ENCODE assay signal across 11 cellular contexts in the genomic region with DNA sequence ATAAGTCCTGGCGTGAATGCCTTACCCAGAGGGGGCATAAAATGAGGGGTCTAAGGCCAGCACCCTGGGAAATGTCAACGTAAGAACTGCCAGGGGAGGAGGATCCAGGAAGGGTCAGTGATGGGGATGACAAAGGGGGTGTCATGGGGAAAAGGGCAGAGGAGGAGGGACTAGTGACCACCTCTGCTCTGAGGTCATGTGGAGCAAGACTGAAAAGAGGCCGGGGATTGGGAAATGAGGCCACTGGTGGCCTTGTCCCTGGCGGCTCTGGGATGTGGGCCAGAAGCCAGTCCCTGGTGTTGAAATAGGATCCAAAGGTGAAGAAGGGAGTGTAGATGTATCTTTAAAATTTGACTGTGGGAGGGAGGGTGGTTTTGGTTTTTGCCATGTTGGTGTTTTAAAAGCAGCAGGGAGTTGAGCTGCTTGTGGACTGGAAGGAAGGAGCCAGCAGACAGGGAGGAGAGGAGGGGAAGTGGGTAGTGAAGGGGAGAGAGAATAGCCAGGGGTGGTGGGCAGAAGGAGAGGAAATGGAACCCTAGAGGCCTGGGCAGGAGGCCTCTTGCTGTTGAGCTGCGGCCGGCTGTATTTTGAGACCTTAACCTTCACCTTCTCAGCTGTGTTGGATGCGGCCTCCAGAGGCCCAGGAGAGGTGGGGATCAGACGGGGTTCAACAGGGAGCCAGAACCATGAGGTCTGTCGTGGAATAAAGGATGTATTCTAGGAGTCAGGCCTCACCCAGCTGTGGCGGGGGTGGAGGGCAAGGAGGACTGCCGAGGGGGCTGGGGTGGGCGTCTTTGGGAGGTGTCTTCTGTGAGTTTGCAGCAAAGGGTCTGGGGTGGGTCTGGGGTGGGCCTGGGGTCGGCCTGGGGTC.
DNase-seq lines count a peak whose midpoint lies in the region; ATAC-seq and TF ChIP-seq lines count a peak whose summit lies in the region.
"Had no signal": no experiment of that assay in that cellular context is flagged by ENCODE, and none has a peak within 500 bp of the region (broad histone marks: within the 10 kb centered on the region; RNA-seq: fewer than 3 reads in every experiment).

No MANE protein-coding gene starts in this region.

- H4K20me1 ChIP-seq in PC-3 (ENCODE audit: low read length), result no peaks in the 10 kb centered on the region

- H3K36me3 ChIP-seq in PC-3 (ENCODE audit: low read depth, low read length), result no peaks in the 10 kb centered on the region
- no peaks in the 10 kb centered on the region for H3K36me3 ChIP-seq in heart left ventricle
- H3K36me3 ChIP-seq in parathyroid adenoma (ENCODE audit: control insufficient read depth, insufficient read depth, low read length), result no peaks in the 10 kb centered on the region

- CTCF ChIA-PET in PC-3 (lab: Charles Lee), result no interaction called here

- H3K27me3 ChIP-seq in PC-3 (ENCODE audit: low read length) (no peaks in the 10 kb centered on the region), heart left ventricle (no peaks in the 10 kb centered on the region), parathyroid adenoma (ENCODE audit: control insufficient read depth, insufficient read depth, low read length) (no peaks in the 10 kb centered on the region)

- DNase-seq in CD1c-positive myeloid dendritic cell (ENCODE audit: extremely low spot score), result peak; percentile 14
- DNase-seq in PC-3, result peak; percentile 44
- no peak for DNase-seq in heart left ventricle
- no peak for DNase-seq in NAMALWA (ENCODE audit: low spot score)
- no peak for DNase-seq in cortex of kidney (lab: John Stamatoyannopoulos, UW)
- DNase-seq: NCI-H510A; stimulated activated CD4-positive, alpha-beta T cell treated with anti-CD3 and anti-CD28 coated beads, Interleukin-4, amount 100 ng/mL, for 4 hours had no signal

- intact Hi-C loops in PC-3 (cut with micrococcal nuclease) (no loop called here), heart left ventricle (cut with DNase I) (no loop called here)

- no peak overlapping the region for H3K27ac ChIP-seq in PC-3 (ENCODE audit: low read length)
- H3K27ac ChIP-seq in heart left ventricle, result no peak overlapping the region
- H3K27ac ChIP-seq in parathyroid adenoma, result peak overlapping the region; percentile 19

- no peak overlapping the region for H2AFZ ChIP-seq in PC-3 (ENCODE audit: low read length)
- peak overlapping the region; percentile 56 for H2AFZ ChIP-seq in parathyroid adenoma

- WGBS in heart left ventricle, 4 donors, result 84 to 89% (median 86%) methylated on average over 12 to 13 of the region's 13 CpGs

- ATAC-seq in PC-3, result no peak
- peak in 3 of 4 donors; percentile 26 to 63 (median 53) for ATAC-seq in heart left ventricle
- ATAC-seq in GM18867 (IDR thresholded peaks at IDR 0.05; ENCODE audit: unreplicated experiment), result no peak
- no peak for ATAC-seq in GM19463 (IDR thresholded peaks at IDR 0.05; ENCODE audit: unreplicated experiment)
- ATAC-seq: GM12878 had no signal

- no peaks in the 10 kb centered on the region for H3K9me2 ChIP-seq in PC-3 (replicated peaks; ENCODE audit: low read length)

- no peak for TF ChIP-seq POLR2A in heart left ventricle (IDR thresholded peaks at IDR 0.05)

- TF ChIP-seq CTCF in PC-3 (conservative IDR thresholded peaks at IDR 0.05; ENCODE audit: low read depth, low read length) (no peak), heart left ventricle (IDR thresholded peaks at IDR 0.05) (no peak), parathyroid adenoma (IDR thresholded peaks at IDR 0.05) (no peak)

- no peaks in the 10 kb centered on the region for H3K9me3 ChIP-seq in PC-3 (ENCODE audit: low read length)
- no peaks in the 10 kb centered on the region for H3K9me3 ChIP-seq in heart left ventricle
- H3K9me3 ChIP-seq in parathyroid adenoma (ENCODE audit: control insufficient read depth, low read length), result no peaks in the 10 kb centered on the region

- H3K4me3 ChIP-seq in PC-3 (ENCODE audit: low read length) (no peak overlapping the region), heart left ventricle (no peak overlapping the region), parathyroid adenoma (ENCODE audit: low read depth, low read length) (no peak overlapping the region)
- H3K4me3 ChIP-seq: GM12878 had no signal

- POLR2A ChIA-PET in PC-3 (lab: Charles Lee; ENCODE audit: unreplicated experiment), result interaction anchor here (0.6 kb wide), 1 partner anchor 20 kb away, joined by 5 read pairs; no protein-coding TSS in a partner anchor

- H3K4me2 ChIP-seq in PC-3 (ENCODE audit: low read length) (peak overlapping the region; percentile 34; the same call in 1 of the 2 replicates), parathyroid adenoma (ENCODE audit: low read length) (no peak overlapping the region)

- H3K79me2 ChIP-seq in PC-3 (ENCODE audit: low read length) (no peaks in the 10 kb centered on the region), parathyroid adenoma (no peaks in the 10 kb centered on the region)

- no peaks in the 10 kb centered on the region for H3F3A ChIP-seq in PC-3 (ENCODE audit: low read length, unreplicated experiment)

- no peak overlapping the region for H3K9ac ChIP-seq in PC-3 (ENCODE audit: low read length)
- H3K9ac ChIP-seq in parathyroid adenoma, result no peak overlapping the region

- H3K4me1 ChIP-seq in PC-3 (ENCODE audit: insufficient read depth, low read length) (peaks cover 32% of the 10 kb centered on the region), heart left ventricle (peaks cover 0 to 20% (median 0%) of the 10 kb centered on the region in 12 donors), parathyroid adenoma (peaks cover 4% of the 10 kb centered on the region)

- no TSS peak for BruUV-seq in PC-3 (replicated peaks; lab: Mats Ljungman, UMichigan)

Comparison
In these comparisons a context has a peak if more than half of its experiments do, and no peak if none do; other contexts are left out.
1. DNase-seq: peak in CD1c-positive myeloid dendritic cell (single experiment) and PC-3 (single experiment); none in heart left ventricle (0 of 5), NAMALWA (single experiment) and cortex of kidney (single experiment).
2. ATAC-seq: peak in heart left ventricle (3 of 4); none in PC-3 (single experiment), GM18867 (single experiment) and GM19463 (single experiment).